1 cellular context compared by ENCODE assay signal in the genomic region with DNA sequence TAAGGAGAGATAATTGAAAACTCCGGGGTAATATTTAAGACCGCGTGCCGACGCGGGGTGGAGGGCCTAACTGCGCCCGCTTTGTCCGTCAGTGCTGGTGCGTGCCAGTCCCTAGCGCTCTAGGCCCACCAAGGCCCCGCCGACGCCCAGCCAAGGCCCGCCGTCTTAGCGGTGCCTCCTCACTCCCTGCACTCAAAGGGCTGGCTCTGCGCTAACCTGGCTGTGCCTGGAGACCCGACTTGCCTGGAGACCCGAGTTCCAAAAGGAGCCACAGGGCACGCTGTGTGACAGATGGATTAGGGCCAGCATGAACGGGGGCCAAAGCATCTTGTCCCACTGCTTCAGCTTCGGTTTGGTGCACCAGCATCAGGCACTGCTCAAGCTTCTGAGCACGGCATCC. TPM values are rescaled to one million over a fixed set of nuclear protein-coding genes. Genes with fewer than 3 reads are reported as not detected.
"Had no signal": no experiment of that assay in that cellular context is flagged by ENCODE, and none has a peak within 500 bp of the region (broad histone marks: within the 10 kb centered on the region; RNA-seq: fewer than 3 reads in every experiment).

No MANE protein-coding gene starts in this region.

RNA-seq across cellular contexts. Expression of gene HOXC4, which starts 53.6 kb away (rescaled TPM):
- total RNA-seq: Right ventricle myocardium superior had no signal
